In the genomic region with DNA sequence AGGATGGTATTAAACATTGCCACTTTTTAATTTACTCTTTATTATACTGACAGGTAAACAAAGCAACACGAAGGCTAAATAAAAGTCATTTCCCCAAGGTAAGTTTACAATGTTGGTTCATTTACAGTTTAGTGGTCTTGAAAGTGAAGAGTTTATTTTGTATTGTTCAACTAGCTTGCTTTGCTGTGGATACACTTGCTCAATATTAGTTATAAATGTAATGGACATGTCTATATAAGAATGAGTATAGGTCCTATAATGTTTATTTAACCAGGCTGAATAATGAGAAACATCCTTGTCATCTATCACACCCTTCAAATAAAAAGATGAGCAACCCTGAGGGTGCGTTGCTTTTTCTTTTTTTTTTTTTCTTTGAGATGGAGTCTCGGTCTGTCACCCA, we compare ENCODE assay signal across 30 cellular contexts.
"Had no signal": no experiment of that assay in that cellular context is flagged by ENCODE, and none has a peak within 500 bp of the region (broad histone marks: within the 10 kb centered on the region; RNA-seq: fewer than 3 reads in every experiment).

No MANE protein-coding gene starts in this region.

- H3K27me3 ChIP-seq: adrenal gland, ascending aorta, body of pancreas, brain microvascular endothelial cell, breast epithelium, cardiac muscle cell had no signal

- H3K4me1 ChIP-seq: adrenal gland, ascending aorta, body of pancreas, breast epithelium had no signal

- H3K9me3 ChIP-seq: adrenal gland, ascending aorta, body of pancreas, breast epithelium had no signal

- H3K36me3 ChIP-seq: adrenal gland, ascending aorta, brain microvascular endothelial cell, breast epithelium, cardiac muscle cell had no signal

- H3K4me3 ChIP-seq: adrenal gland, ascending aorta, body of pancreas, breast epithelium, cardiac muscle cell had no signal

- H3K27ac ChIP-seq: adrenal gland, ascending aorta, body of pancreas, brain microvascular endothelial cell, breast epithelium, cardiac muscle cell had no signal

- ATAC-seq: activated naive CD4-positive, alpha-beta T cell treated with anti-CD3 and anti-CD28 coated beads, Interleukin-2, amount 50 U/mL, for 72 hours; activated naive CD8-positive, alpha-beta T cell treated with anti-CD3 and anti-CD28 coated beads, Interleukin-2, amount 50 U/mL, for 24 hours; activated T-cell treated with anti-CD3 and anti-CD28 coated beads, Interleukin-2, amount 50 U/mL, for 4 hours; activated T-cell treated with anti-CD3 and anti-CD28 coated beads, Interleukin-2, amount 50 U/mL, for 72 hours; activated T-helper 17 cell treated with anti-CD3 and anti-CD28 coated beads, Interleukin-2, amount 50 U/mL, for 72 hours; body of pancreas had no signal

- DNase-seq: activated effector memory CD4-positive, alpha-beta T cell treated with anti-CD3 and anti-CD28 coated beads, Interleukin-2, amount 50 U/mL, for 16 hours; activated effector memory CD4-positive, alpha-beta T cell treated with Interleukin-2 at 50 U/mL for 16 hours; activated gamma-delta T cell; activated gamma-delta T cell treated with Interleukin-2 at 50 U/mL for 16 hours; activated naive CD4-positive, alpha-beta T cell; activated naive CD4-positive, alpha-beta T cell treated with anti-CD3 and anti-CD28 coated beads for 36 hours; activated naive CD4-positive, alpha-beta T cell treated with anti-CD3 and anti-CD28 coated beads, Interleukin-2, amount 10 ng/mL, durations not matched to agents 7 days and 5 days; activated naive CD4-positive, alpha-beta T cell treated with anti-CD3 and anti-CD28 coated beads, Interleukin-2, amount 50 U/mL, for 16 hours; activated naive CD4-positive, alpha-beta T cell treated with Interleukin-2 at 50 U/mL for 16 hours; activated naive CD8-positive, alpha-beta T cell treated with anti-CD3 and anti-CD28 coated beads for 36 hours; activated naive CD8-positive, alpha-beta T cell treated with anti-CD3 and anti-CD28 coated beads, Interleukin-2, amount 10 ng/mL, durations not matched to agents 7 days and 5 days; activated naive CD8-positive, alpha-beta T cell treated with anti-CD3 and anti-CD28 coated beads, Interleukin-2, amount 50 U/mL, for 24 hours; activated T-cell treated with anti-CD3 and anti-CD28 coated beads, Interleukin-2, amount 50 U/mL, for 4 hours; activated T-cell treated with anti-CD3 and anti-CD28 coated beads, Interleukin-2, amount 50 U/mL, for 48 hours; activated T-cell treated with anti-CD3 and anti-CD28 coated beads, Interleukin-2, amount 50 U/mL, for 72 hours; adrenal gland; amniotic stem cell; amygdala; anterior cingulate cortex; aorta; body of pancreas; brain microvascular endothelial cell; caudate nucleus; central memory CD4-positive, alpha-beta T cell; cerebellar nuclear complex had no signal
